Comparison of ENCODE assay signal across 6 cellular contexts in genomic region chr12:55931317-55931779, GRCh38. TPM values are rescaled to one million over a fixed set of nuclear protein-coding genes. Genes with fewer than 3 reads are reported as not detected.
DNase-seq lines count a peak whose midpoint lies in the region; ATAC-seq lines count a peak whose summit lies in the region.

No MANE protein-coding gene starts in this region.

- DNase-seq in MG63 (no peak), skeletal muscle cell (ENCODE audit: low read depth) (no peak), NCI-H345 (lab: John Stamatoyannopoulos, UW) (no peak)
- DNase-seq in effector memory CD4-positive, alpha-beta T cell, result no peak
- DNase-seq in activated CD8-positive, alpha-beta memory T cell treated with anti-CD3 and anti-CD28 coated beads, Interleukin-2, amount 50 U/mL, for 4 hours, result no peak

- peak overlapping the region; percentile 47 for H3K4me3 ChIP-seq in MG63
- peak overlapping the region; percentile 82 for H3K4me3 ChIP-seq in effector memory CD4-positive, alpha-beta T cell (ENCODE audit: insufficient read depth, low read depth, low read length, poor library complexity, severe bottlenecking)
- H3K4me3 ChIP-seq in skeletal muscle cell (ENCODE audit: low read depth, low read length), result peak overlapping the region; percentile 85

- peaks cover 43% of the 10 kb centered on the region for H3K4me1 ChIP-seq in effector memory CD4-positive, alpha-beta T cell (ENCODE audit: control insufficient read depth, insufficient read depth, low read length, poor library complexity, severe bottlenecking)

- no peaks in the 10 kb centered on the region for H3K36me3 ChIP-seq in MG63
- peaks cover 3% of the 10 kb centered on the region for H3K36me3 ChIP-seq in effector memory CD4-positive, alpha-beta T cell (ENCODE audit: control insufficient read depth, insufficient read depth, low read length)

- H3K9me3 ChIP-seq in MG63, result no peaks in the 10 kb centered on the region
- no peaks in the 10 kb centered on the region for H3K9me3 ChIP-seq in effector memory CD4-positive, alpha-beta T cell (ENCODE audit: control insufficient read depth, low read length)

- H3K27ac ChIP-seq in effector memory CD4-positive, alpha-beta T cell (ENCODE audit: insufficient read depth, low read length, poor library complexity, severe bottlenecking), result peak overlapping the region; percentile 90

- H3K27me3 ChIP-seq in MG63, result no peaks in the 10 kb centered on the region
- no peaks in the 10 kb centered on the region for H3K27me3 ChIP-seq in effector memory CD4-positive, alpha-beta T cell (replicated peaks; ENCODE audit: control insufficient read depth, insufficient read depth, low read length, poor library complexity, severe bottlenecking)

- ATAC-seq in HG02763 (IDR thresholded peaks at IDR 0.05; ENCODE audit: unreplicated experiment), result no peak

RNA-seq across cellular contexts. Expression of gene DGKA, which starts 0.4 kb away (rescaled TPM):
- 2.6 and 2.9 TPM in 2 replicates for total RNA-seq in MG63 (2014; rRNA removed; shearing (Covaris generic); ENCODE audit: low replicate concordance)

RNA-seq across cellular contexts. Expression of gene PYM1, which starts 3.7 kb away (rescaled TPM):
- total RNA-seq in MG63 (2014; rRNA removed; shearing (Covaris generic); ENCODE audit: low replicate concordance), result 34.6 and 42.6 TPM in 2 replicates

RNA-seq across cellular contexts. Expression of gene PMEL, which starts 34.5 kb away (rescaled TPM):
- total RNA-seq in MG63 (2014; rRNA removed; shearing (Covaris generic); ENCODE audit: low replicate concordance), result 2.0 TPM in 1 of 2 replicates, not detected in the other

RNA-seq across cellular contexts. Expression of gene CDK2, which starts 35.3 kb away (rescaled TPM):
- 40.9 and 41.8 TPM in 2 replicates for total RNA-seq in MG63 (2014; rRNA removed; shearing (Covaris generic); ENCODE audit: low replicate concordance)

RNA-seq across cellular contexts. Expression of gene RAB5B, which starts 42.5 kb away (rescaled TPM):
- 16.5 and 18.6 TPM in 2 replicates for total RNA-seq in MG63 (2014; rRNA removed; shearing (Covaris generic); ENCODE audit: low replicate concordance)
